Comparison of ENCODE assay signal across 21 cellular contexts in the genomic region with DNA sequence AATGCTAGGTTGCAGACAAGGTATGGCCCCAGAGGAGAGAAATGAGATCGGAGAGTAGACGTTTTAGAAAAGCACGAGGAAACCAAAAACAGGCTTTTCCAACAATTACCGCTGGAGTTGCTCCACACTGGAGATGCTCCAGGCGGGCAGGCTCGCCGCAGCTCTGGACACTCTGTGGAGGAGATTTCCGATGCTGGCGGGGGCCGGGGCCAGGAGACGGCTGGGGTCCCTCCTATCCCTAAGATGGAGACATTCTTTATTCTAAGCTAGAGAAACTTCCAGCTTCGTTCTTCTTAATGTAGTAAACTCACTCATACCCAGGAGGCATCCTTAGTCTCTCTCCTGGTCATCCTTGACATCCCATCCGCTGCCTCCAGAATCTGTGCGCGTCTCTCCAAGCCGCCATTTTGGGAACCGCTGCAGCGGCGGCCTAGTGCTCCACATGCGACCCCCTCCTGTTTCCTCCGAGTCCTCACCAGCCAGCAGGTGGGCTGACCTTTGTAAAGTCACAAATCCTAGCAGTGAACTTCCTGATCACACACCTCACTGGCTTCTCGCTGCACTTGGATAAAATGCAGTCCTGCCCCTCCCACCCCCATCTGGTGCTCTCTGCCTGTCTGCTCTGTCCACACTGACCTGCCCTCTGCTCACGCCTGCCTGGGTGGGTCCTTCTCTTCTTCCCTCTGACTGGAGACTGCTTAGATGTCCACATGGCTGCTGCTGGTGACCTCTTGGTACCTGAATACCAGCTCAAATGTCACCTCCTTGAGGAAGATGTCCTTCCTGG. TPM values are rescaled to one million over a fixed set of nuclear protein-coding genes. Genes with fewer than 3 reads are reported as not detected.
DNase-seq lines count a peak whose midpoint lies in the region; ATAC-seq and TF ChIP-seq lines count a peak whose summit lies in the region.
"Had no signal": no experiment of that assay in that cellular context is flagged by ENCODE, and none has a peak within 500 bp of the region (broad histone marks: within the 10 kb centered on the region; RNA-seq: fewer than 3 reads in every experiment).

No MANE protein-coding gene starts in this region.

- in situ Hi-C loops in GM23248 (cut with MboI), result no loop called here

- no TSS peak for BruUV-seq in PC-3 (replicated peaks; lab: Mats Ljungman, UMichigan)

- TF ChIP-seq CTCF in PC-3 (conservative IDR thresholded peaks at IDR 0.05; ENCODE audit: low read depth, low read length) (no peak), fibroblast of lung (conservative IDR thresholded peaks at IDR 0.05 in 1 of 2, IDR thresholded peaks at IDR 0.05 in 1 of 2; ENCODE audit: low read depth in 1 of 2, low read length in 2 of 2) (no peak), stomach (IDR thresholded peaks at IDR 0.05) (no peak), breast epithelium (IDR thresholded peaks at IDR 0.05) (no peak)

- H3K27me3 ChIP-seq in GM23248 (replicated peaks; ENCODE audit: insufficient read depth) (no peaks in the 10 kb centered on the region), PC-3 (ENCODE audit: low read length) (no peaks in the 10 kb centered on the region), fibroblast of lung (ENCODE audit: control insufficient read depth, insufficient read depth, low read length) (no peaks in the 10 kb centered on the region), stomach (no peaks in the 10 kb centered on the region), breast epithelium (no peaks in the 10 kb centered on the region)
- H3K27me3 ChIP-seq: heart right ventricle, sigmoid colon had no signal

- H3K9ac ChIP-seq in GM23248 (peak overlapping the region; percentile 84), PC-3 (ENCODE audit: low read length) (peak overlapping the region; percentile 53), fibroblast of lung (ENCODE audit: insufficient read depth, low read length) (no peak overlapping the region)

- H3F3A ChIP-seq in GM23248 (ENCODE audit: insufficient read depth) (peaks cover 30% of the 10 kb centered on the region), PC-3 (ENCODE audit: low read length, unreplicated experiment) (no peaks in the 10 kb centered on the region)

- no peak for TF ChIP-seq EP300 in stomach (IDR thresholded peaks at IDR 0.05)

- POLR2A ChIA-PET in PC-3 (lab: Charles Lee; ENCODE audit: unreplicated experiment), result no interaction called here

- peak overlapping the region; percentile 68 for H2AFZ ChIP-seq in GM23248
- H2AFZ ChIP-seq in PC-3 (ENCODE audit: low read length), result no peak overlapping the region
- no peak overlapping the region for H2AFZ ChIP-seq in fibroblast of lung (ENCODE audit: low read length)

- H3K4me3 ChIP-seq in GM23248, result peak overlapping the region; percentile 62; the same call in 1 of the 2 replicates
- peak overlapping the region; percentile 50; the same call in 1 of the 2 replicates for H3K4me3 ChIP-seq in PC-3 (ENCODE audit: low read length)
- no peak overlapping the region for H3K4me3 ChIP-seq in fibroblast of lung (replicated peaks in 1 of 4; ENCODE audit: control extremely low read depth in 1 of 4, insufficient read depth in 1 of 4, low read depth in 3 of 4, low read length in 4 of 4)
- H3K4me3 ChIP-seq in stomach, result no peak overlapping the region
- no peak overlapping the region for H3K4me3 ChIP-seq in breast epithelium
- H3K4me3 ChIP-seq: heart right ventricle, sigmoid colon had no signal

- ATAC-seq in PC-3, result no peak
- ATAC-seq: heart right ventricle, left lobe of liver had no signal

- H4K20me1 ChIP-seq in GM23248 (ENCODE audit: insufficient read depth) (no peaks in the 10 kb centered on the region), PC-3 (ENCODE audit: low read length) (no peaks in the 10 kb centered on the region), fibroblast of lung (ENCODE audit: control insufficient read depth, extremely low read depth, insufficient read depth, low read length) (no peaks in the 10 kb centered on the region)

- H3K4me1 ChIP-seq in GM23248 (ENCODE audit: insufficient read depth), result peaks cover 25% of the 10 kb centered on the region
- H3K4me1 ChIP-seq in PC-3 (ENCODE audit: insufficient read depth, low read length), result peaks cover 26% of the 10 kb centered on the region
- H3K4me1 ChIP-seq in fibroblast of lung (ENCODE audit: control insufficient read depth, extremely low read depth, insufficient read depth, low read length), result peaks cover 24% of the 10 kb centered on the region
- H3K4me1 ChIP-seq in stomach, result peaks cover 0 to 36% (median 21%) of the 10 kb centered on the region in 4 donors
- H3K4me1 ChIP-seq in breast epithelium, result no peaks in the 10 kb centered on the region

- WGBS in GM23248 (ENCODE audit: low coverage in 1 of 2, low lambda C conversion rate in 2 of 2, missing lambda C conversion rate in 2 of 2), 2 experiments, result 93 to 95% methylated on average over 23 of the region's 23 CpGs
- 93 to 97% (median 95%) methylated on average over 23 of the region's 23 CpGs for WGBS in stomach, 5 donors

- H3K9me3 ChIP-seq in GM23248 (ENCODE audit: low read depth), result no peaks in the 10 kb centered on the region
- no peaks in the 10 kb centered on the region for H3K9me3 ChIP-seq in PC-3 (ENCODE audit: low read length)
- no peaks in the 10 kb centered on the region for H3K9me3 ChIP-seq in fibroblast of lung (ENCODE audit: control insufficient read depth, insufficient read depth, low read depth, low read length)
- no peaks in the 10 kb centered on the region for H3K9me3 ChIP-seq in stomach
- no peaks in the 10 kb centered on the region for H3K9me3 ChIP-seq in breast epithelium
- H3K9me3 ChIP-seq: heart right ventricle, sigmoid colon had no signal

- intact Hi-C loops in PC-3 (cut with micrococcal nuclease) (loop anchor here (5.0 to 10.0 kb wide), 2 partner anchors 71 to 138 kb away; partner anchors contain the start of gene LOXL4), stomach (cut with DNase I; ENCODE audit: low total_unique reads) (no loop called here), breast epithelium (cut with DNase I; ENCODE audit: low total_unique reads) (no loop called here)

- no peak for DNase-seq in GM23248
- no peak for DNase-seq in PC-3
- no peak for DNase-seq in fibroblast of lung (ENCODE audit: low read depth in 2 of 2)
- DNase-seq in stomach, result no peak
- no peak for DNase-seq in NCI-H2107 (lab: John Stamatoyannopoulos, UW)
- no peak for DNase-seq in T-helper 9 cell
- DNase-seq in breast epithelium (ENCODE audit: low spot score in 2 of 2), result no peak
- DNase-seq: activated CD8-positive, alpha-beta memory T cell treated with anti-CD3 and anti-CD28 coated beads, Interleukin-2, amount 50 U/mL, for 4 hours; activated gamma-delta T cell; amniotic stem cell; caudate nucleus; CD8-positive, alpha-beta memory T cell; dermis blood vessel endothelial cell; GF-D8; heart right ventricle; KG1; NCI-H1436 treated with DMSO at 0.1 percent for 48 hours; NCI-H2171 treated with DMSO at 0.1 percent for 48 hours; Right ventricle myocardium superior; sigmoid colon had no signal

- H3K9me2 ChIP-seq in GM23248 (ENCODE audit: insufficient read depth), result no peaks in the 10 kb centered on the region
- H3K9me2 ChIP-seq in PC-3 (replicated peaks; ENCODE audit: low read length), result no peaks in the 10 kb centered on the region

- no peaks in the 10 kb centered on the region for H3K36me3 ChIP-seq in GM23248 (ENCODE audit: low read depth)
- H3K36me3 ChIP-seq in PC-3 (ENCODE audit: low read depth, low read length), result no peaks in the 10 kb centered on the region
- H3K36me3 ChIP-seq in fibroblast of lung (ENCODE audit: control insufficient read depth, insufficient read depth, low read length), result peaks cover 5% of the 10 kb centered on the region
- peaks cover 0 to 29% (median 13%) of the 10 kb centered on the region in 4 donors for H3K36me3 ChIP-seq in stomach
- H3K36me3 ChIP-seq in breast epithelium, result no peaks in the 10 kb centered on the region

- H3K79me2 ChIP-seq in GM23248 (ENCODE audit: insufficient read depth), result no peaks in the 10 kb centered on the region
- H3K79me2 ChIP-seq in PC-3 (ENCODE audit: low read length), result no peaks in the 10 kb centered on the region
- no peaks in the 10 kb centered on the region for H3K79me2 ChIP-seq in fibroblast of lung (ENCODE audit: control insufficient read depth, insufficient read depth, low read length)

- CTCF ChIA-PET in PC-3 (lab: Charles Lee), result no interaction called here

- H3K4me2 ChIP-seq in GM23248 (ENCODE audit: unreplicated experiment), result peak overlapping the region; percentile 83
- H3K4me2 ChIP-seq in PC-3 (ENCODE audit: low read length), result peak overlapping the region; percentile 72
- peak overlapping the region; percentile 66 for H3K4me2 ChIP-seq in fibroblast of lung (ENCODE audit: extremely low read depth, insufficient read depth, low read length)

- TF ChIP-seq POLR2A in stomach (IDR thresholded peaks at IDR 0.05), result no peak
- TF ChIP-seq POLR2A in breast epithelium (IDR thresholded peaks at IDR 0.05), result no peak

- H3K27ac ChIP-seq in GM23248 (peak overlapping the region; percentile 97), PC-3 (ENCODE audit: low read length) (peak overlapping the region; percentile 97), fibroblast of lung (ENCODE audit: insufficient read depth, low read length) (peak overlapping the region; percentile 80), stomach (peak overlapping the region; percentile 3 to 84 (median 66)), breast epithelium (no peak overlapping the region)
- H3K27ac ChIP-seq: heart right ventricle had no signal

RNA-seq across cellular contexts. Expression of gene PYROXD2, which starts 11.9 kb away (rescaled TPM):
- 13.8 and 14.0 TPM in 2 replicates for total RNA-seq in GM23248 (2014; rRNA removed; shearing (Covaris generic))
- 12.0 and 12.1 TPM in 2 replicates for polyA plus RNA-seq in GM23248 (2016; fragmentation: Nextera tagmentation; extraction: Ambion mirVana)
- total RNA-seq in PC-3 (2014; rRNA removed), result 3.1 and 9.4 TPM in 2 replicates
- total RNA-seq in fibroblast of lung, result 12.8 and 16.0 TPM in 2 replicates
- polyA plus RNA-seq in fibroblast of lung, result 8.7 and 15.9 TPM in 2 replicates
- 9.3 and 16.8 TPM in 2 replicates for polyA plus RNA-seq in fibroblast of lung (2012)
- polyA minus RNA-seq in fibroblast of lung (ENCODE audit: low replicate concordance), result 6.9 and 20.3 TPM in 2 replicates
- 10 to 100 TPM in 3 of 5 donors, 1 to 10 TPM in 2; 3.5 to 33.5 (median 13.2) TPM for total RNA-seq in stomach
- 1 to 10 TPM; 2.4 to 9.7 (median 3.5) TPM for polyA plus RNA-seq in stomach
- total RNA-seq in breast epithelium, result 10 to 100 TPM; 13.2 to 20.0 (median 17.4) TPM

RNA-seq across cellular contexts. Expression of gene HPS1, which starts 43.6 kb away (rescaled TPM):
- 53.2 and 54.5 TPM in 2 replicates for total RNA-seq in GM23248 (2014; rRNA removed; shearing (Covaris generic))
- 80.6 and 86.9 TPM in 2 replicates for polyA plus RNA-seq in GM23248 (2016; fragmentation: Nextera tagmentation; extraction: Ambion mirVana)
- 19.1 and 20.6 TPM in 2 replicates for total RNA-seq in PC-3 (2014; rRNA removed)
- 28.8 and 44.6 TPM in 2 replicates for total RNA-seq in fibroblast of lung
- polyA plus RNA-seq in fibroblast of lung, result 58.1 and 65.0 TPM in 2 replicates
- 69.4 and 77.0 TPM in 2 replicates for polyA plus RNA-seq in fibroblast of lung (2012)
- 132 TPM in 2 replicates for polyA minus RNA-seq in fibroblast of lung (ENCODE audit: low replicate concordance)
- total RNA-seq in stomach, result 100 to 1,000 TPM in 2 of 5 donors, 10 to 100 TPM in 3; 15.1 to 140 (median 89.1) TPM
- 10 to 100 TPM; 30.7 to 49.8 (median 37.3) TPM for polyA plus RNA-seq in stomach
- 10 to 100 TPM; 48.2 to 62.3 (median 61.8) TPM for total RNA-seq in breast epithelium

Comparison
In these comparisons a context has a peak if more than half of its experiments do, and no peak if none do; other contexts are left out.
1. H3K27ac ChIP-seq: peak in GM23248 (single experiment), PC-3 (single experiment), fibroblast of lung (single experiment) and stomach (5 of 5); none in breast epithelium (0 of 2).
2. H3K4me3 ChIP-seq: peak in GM23248 (single experiment) and PC-3 (single experiment); none in fibroblast of lung (0 of 4), stomach (0 of 4) and breast epithelium (0 of 3).
3. Peak in every context shown above with its lines, with median percentiles within 50 percentile points of each other: H3K4me2 ChIP-seq.